In the genomic region with DNA sequence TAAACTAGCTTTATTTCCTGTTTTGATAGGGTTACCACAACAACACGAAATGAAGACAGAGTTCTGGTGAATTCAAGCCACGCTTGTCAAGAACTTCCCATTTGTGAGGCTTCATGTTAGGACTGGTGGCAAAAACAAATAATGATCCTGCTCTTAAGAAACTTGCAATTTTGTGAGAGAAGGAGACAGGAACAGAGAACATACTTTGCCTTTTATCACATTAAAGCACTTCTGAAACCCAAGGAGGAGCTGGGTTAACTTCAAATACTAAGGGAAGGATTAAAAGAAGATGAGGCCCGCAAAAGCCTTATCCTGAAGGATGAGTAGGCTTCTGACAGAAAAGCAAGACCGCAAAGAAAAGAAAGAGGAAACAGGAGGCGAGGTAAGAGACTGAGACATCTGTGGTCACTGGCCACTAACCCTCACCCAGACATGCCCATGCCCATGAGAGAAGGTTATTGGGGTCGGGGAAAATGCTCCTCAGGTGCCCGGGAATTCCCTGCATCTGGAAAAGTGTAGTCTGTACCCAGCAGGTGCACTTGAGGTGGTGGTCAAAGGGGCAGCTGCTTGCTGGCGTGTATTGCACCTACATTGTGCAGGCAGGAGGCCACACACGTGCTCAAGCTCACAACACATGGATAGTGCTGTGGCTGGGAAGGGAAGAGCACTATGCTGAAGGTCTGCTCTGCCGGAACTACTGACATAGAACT, we compare ENCODE assay signal across 8 cellular contexts. TPM values are rescaled to one million over a fixed set of nuclear protein-coding genes. Genes with fewer than 3 reads are reported as not detected.
A peak's percentile ranks its signal among the peaks of the same experiment; 100 is the strongest.
DNase-seq lines count a peak whose midpoint lies in the region; ATAC-seq and FAIRE-seq lines count a peak whose summit lies in the region.

No MANE protein-coding gene starts in this region.

- H3K27ac Mint-ChIP-seq in T-helper 1 cell treated with Interleukin-12 subunit alpha and Interleukin-12 subunit beta and Interleukin-4 antibody, amounts not matched to agents 30 μg/mL and 1 μg/mL, for 36 hours, result peak overlapping the region; percentile 95
- peak overlapping the region; percentile 95 to 99 for H3K27ac Mint-ChIP-seq in effector memory CD8-positive, alpha-beta T cell

- FAIRE-seq in urothelium cell line (lab: Jason Lieb, UNC), result no peak

- peak; percentile 56 for ATAC-seq in HG03342 (IDR thresholded peaks at IDR 0.05; ENCODE audit: unreplicated experiment)
- peak; percentile 96 for ATAC-seq in effector memory CD8-positive, alpha-beta T cell (replicated peaks)

- no peaks in the 10 kb centered on the region for H3K27me3 Mint-ChIP-seq in T-helper 1 cell treated with Interleukin-12 subunit alpha and Interleukin-12 subunit beta and Interleukin-4 antibody, amounts not matched to agents 30 μg/mL and 1 μg/mL, for 36 hours (ENCODE audit: low read depth)
- no peaks in the 10 kb centered on the region for H3K27me3 Mint-ChIP-seq in effector memory CD8-positive, alpha-beta T cell

- H3K4me3 Mint-ChIP-seq in T-helper 1 cell treated with Interleukin-12 subunit alpha and Interleukin-12 subunit beta and Interleukin-4 antibody, amounts not matched to agents 30 μg/mL and 1 μg/mL, for 36 hours, result peak overlapping the region; percentile 80
- H3K4me3 Mint-ChIP-seq in effector memory CD8-positive, alpha-beta T cell, result peak overlapping the region; percentile 62 to 78

- H3K4me1 Mint-ChIP-seq in T-helper 1 cell treated with Interleukin-12 subunit alpha and Interleukin-12 subunit beta and Interleukin-4 antibody, amounts not matched to agents 30 μg/mL and 1 μg/mL, for 36 hours (ENCODE audit: low read depth), result peaks cover 42% of the 10 kb centered on the region
- peaks cover 52 to 72% of the 10 kb centered on the region in 2 donors for H3K4me1 Mint-ChIP-seq in effector memory CD8-positive, alpha-beta T cell (ENCODE audit: low read depth in 2 of 2)

- peaks cover 17% of the 10 kb centered on the region for H3K36me3 Mint-ChIP-seq in T-helper 1 cell treated with Interleukin-12 subunit alpha and Interleukin-12 subunit beta and Interleukin-4 antibody, amounts not matched to agents 30 μg/mL and 1 μg/mL, for 36 hours (ENCODE audit: low read depth)
- H3K36me3 Mint-ChIP-seq in effector memory CD8-positive, alpha-beta T cell (ENCODE audit: insufficient read depth), result peaks cover 18% of the 10 kb centered on the region

- peak; percentile 81 for DNase-seq in Daoy (ENCODE audit: low read depth)
- DNase-seq in effector memory CD8-positive, alpha-beta T cell, result peak; percentile 32 to 41 (median 34)
- peak; percentile 79 for DNase-seq in myocyte (ENCODE audit: low read depth)
- DNase-seq in C1 segment of cervical spinal cord (lab: John Stamatoyannopoulos, UW), result no peak
- DNase-seq in urothelium cell line (ENCODE audit: low spot score), result no peak
- no peak for DNase-seq in RPMI8226

- no peaks in the 10 kb centered on the region for H3K9me3 Mint-ChIP-seq in T-helper 1 cell treated with Interleukin-12 subunit alpha and Interleukin-12 subunit beta and Interleukin-4 antibody, amounts not matched to agents 30 μg/mL and 1 μg/mL, for 36 hours
- no peaks in the 10 kb centered on the region for H3K9me3 Mint-ChIP-seq in effector memory CD8-positive, alpha-beta T cell

RNA-seq across cellular contexts. Expression of a gene that starts 50.5 kb away (rescaled TPM):
- 55.2 and 57.1 TPM in 2 replicates for total RNA-seq in Daoy (2014; rRNA removed; shearing (Covaris generic))
- 110 and 113 TPM in 2 replicates for total RNA-seq in myocyte
- polyA plus RNA-seq in myocyte (2012), result 94.9 TPM

Comparison
In these comparisons a context has a peak if more than half of its experiments do, and no peak if none do; other contexts are left out.
1. DNase-seq: peak in Daoy (single experiment), effector memory CD8-positive, alpha-beta T cell (3 of 3) and myocyte (single experiment); none in C1 segment of cervical spinal cord (0 of 14), urothelium cell line (single experiment) and RPMI8226 (single experiment).